In genomic region chr19:843180-843835, GRCh38 we compare ENCODE assay signal across 10 cellular contexts. TPM values are rescaled to one million over a fixed set of nuclear protein-coding genes. Genes with fewer than 3 reads are reported as not detected.
DNase-seq lines count a peak whose midpoint lies in the region; ATAC-seq and TF ChIP-seq lines count a peak whose summit lies in the region.
"Had no signal": no experiment of that assay in that cellular context is flagged by ENCODE, and none has a peak within 500 bp of the region (broad histone marks: within the 10 kb centered on the region; RNA-seq: fewer than 3 reads in every experiment).

No MANE protein-coding gene starts in this region.

- H3K4me3 ChIP-seq in epithelial cell of proximal tubule (ENCODE audit: low read depth, low read length), result peak overlapping the region; percentile 11

- peaks cover 20% of the 10 kb centered on the region for H3K4me1 Mint-ChIP-seq in osteocyte (ENCODE audit: unreplicated experiment)
- H3K4me1 Mint-ChIP-seq in T-helper 17 cell, result peaks cover 5% of the 10 kb centered on the region
- no peaks in the 10 kb centered on the region for H3K4me1 Mint-ChIP-seq in activated T-helper 2 cell treated with anti-CD3 and anti-CD28 coated beads, Interferon-gamma antibody, Interleukin-2, Interleukin-4, amounts not matched to agents 10 μg/mL and 5 μg/mL and 100 μg/mL, durations not matched to agents 14 hours and 24 hours and 36 hours (ENCODE audit: low read depth)

- no peak for ATAC-seq in T-helper 17 cell
- ATAC-seq in GM18520 (IDR thresholded peaks at IDR 0.05; ENCODE audit: unreplicated experiment), result no peak

- no peaks in the 10 kb centered on the region for H3K36me3 Mint-ChIP-seq in osteocyte (ENCODE audit: unreplicated experiment)
- H3K36me3 Mint-ChIP-seq in T-helper 17 cell (ENCODE audit: low read depth), result peaks cover 3% of the 10 kb centered on the region
- H3K36me3 Mint-ChIP-seq in activated T-helper 2 cell treated with anti-CD3 and anti-CD28 coated beads, Interferon-gamma antibody, Interleukin-2, Interleukin-4, amounts not matched to agents 10 μg/mL and 5 μg/mL and 100 μg/mL, durations not matched to agents 14 hours and 24 hours and 36 hours (ENCODE audit: low read depth), result no peaks in the 10 kb centered on the region

- H3K9me3 ChIP-seq in T-helper 17 cell (ENCODE audit: control insufficient read depth, low read length, poor library complexity, severe bottlenecking), result no peaks in the 10 kb centered on the region

- TF ChIP-seq CTCF in epithelial cell of proximal tubule (conservative IDR thresholded peaks at IDR 0.05; ENCODE audit: low read depth, low read length), result no peak
- no peak for TF ChIP-seq CTCF in osteocyte (IDR thresholded peaks at IDR 0.05)

- H3K27ac Mint-ChIP-seq in osteocyte (ENCODE audit: unreplicated experiment) (no peak overlapping the region), T-helper 17 cell (no peak overlapping the region)
- no peak overlapping the region for H3K27ac Mint-ChIP-seq in activated T-helper 2 cell treated with anti-CD3 and anti-CD28 coated beads, Interferon-gamma antibody, Interleukin-2, Interleukin-4, amounts not matched to agents 10 μg/mL and 5 μg/mL and 100 μg/mL, durations not matched to agents 14 hours and 24 hours and 36 hours
- H3K27ac Mint-ChIP-seq: memory B cell had no signal

- intact Hi-C loops in activated T-helper 2 cell treated with anti-CD3 and anti-CD28 coated beads, Interferon-gamma antibody, Interleukin-2, Interleukin-4, amounts not matched to agents 10 μg/mL and 5 μg/mL and 100 μg/mL, durations not matched to agents 14 hours and 24 hours and 36 hours (cut with micrococcal nuclease), result no loop called here

- H3K9me3 Mint-ChIP-seq in osteocyte (ENCODE audit: unreplicated experiment), result no peaks in the 10 kb centered on the region
- no peaks in the 10 kb centered on the region for H3K9me3 Mint-ChIP-seq in activated T-helper 2 cell treated with anti-CD3 and anti-CD28 coated beads, Interferon-gamma antibody, Interleukin-2, Interleukin-4, amounts not matched to agents 10 μg/mL and 5 μg/mL and 100 μg/mL, durations not matched to agents 14 hours and 24 hours and 36 hours

- no peak overlapping the region for H3K4me3 Mint-ChIP-seq in osteocyte (ENCODE audit: unreplicated experiment)
- H3K4me3 Mint-ChIP-seq in T-helper 17 cell, result no peak overlapping the region
- no peak overlapping the region for H3K4me3 Mint-ChIP-seq in activated T-helper 2 cell treated with anti-CD3 and anti-CD28 coated beads, Interferon-gamma antibody, Interleukin-2, Interleukin-4, amounts not matched to agents 10 μg/mL and 5 μg/mL and 100 μg/mL, durations not matched to agents 14 hours and 24 hours and 36 hours (ENCODE audit: low read depth)
- H3K4me3 Mint-ChIP-seq: memory B cell had no signal

- H3K27me3 Mint-ChIP-seq in osteocyte (ENCODE audit: unreplicated experiment), result peaks cover 3% of the 10 kb centered on the region
- H3K27me3 Mint-ChIP-seq in T-helper 17 cell, result peaks cover 29% of the 10 kb centered on the region
- H3K27me3 Mint-ChIP-seq in activated T-helper 2 cell treated with anti-CD3 and anti-CD28 coated beads, Interferon-gamma antibody, Interleukin-2, Interleukin-4, amounts not matched to agents 10 μg/mL and 5 μg/mL and 100 μg/mL, durations not matched to agents 14 hours and 24 hours and 36 hours (ENCODE audit: low read depth), result peaks cover 16% of the 10 kb centered on the region

- peak; percentile 67 for DNase-seq in D341Med (ENCODE audit: low spot score)
- peak; percentile 51 for DNase-seq in NCI-H2227 (lab: John Stamatoyannopoulos, UW; ENCODE audit: unreplicated experiment)
- no peak for DNase-seq in epithelial cell of proximal tubule (ENCODE audit: low read depth)
- DNase-seq in osteocyte (ENCODE audit: extremely low spot score, unreplicated experiment), result peak; percentile 83
- DNase-seq in activated CD4-positive, CD25-positive, alpha-beta regulatory T cell treated with anti-CD3 and anti-CD28 coated beads, Interleukin-2, amount 50 U/mL, for 72 hours, result no peak
- no peak for DNase-seq in T-helper 17 cell
- no peak for DNase-seq in activated T-helper 2 cell treated with anti-CD3 and anti-CD28 coated beads, Interferon-gamma antibody, Interleukin-2, Interleukin-4, amounts not matched to agents 10 μg/mL and 5 μg/mL and 100 μg/mL, durations not matched to agents 14 hours and 24 hours and 36 hours (ENCODE audit: low spot score)

RNA-seq across cellular contexts. Expression of gene PRTN3, which starts 2.5 kb away (rescaled TPM):
- total RNA-seq in epithelial cell of proximal tubule (not detected in 2 replicates), osteocyte (not detected in 2 replicates), T-helper 17 cell (not detected)
- total RNA-seq in activated T-helper 2 cell treated with anti-CD3 and anti-CD28 coated beads, Interferon-gamma antibody, Interleukin-2, Interleukin-4, amounts not matched to agents 10 μg/mL and 5 μg/mL and 100 μg/mL, durations not matched to agents 14 hours and 24 hours and 36 hours, result not detected in 2 replicates

RNA-seq across cellular contexts. Expression of gene ELANE, which starts 8.8 kb away (rescaled TPM):
- total RNA-seq in epithelial cell of proximal tubule (not detected in 2 replicates), osteocyte (1.1 and 1.2 TPM in 2 replicates), T-helper 17 cell (not detected)
- total RNA-seq in activated T-helper 2 cell treated with anti-CD3 and anti-CD28 coated beads, Interferon-gamma antibody, Interleukin-2, Interleukin-4, amounts not matched to agents 10 μg/mL and 5 μg/mL and 100 μg/mL, durations not matched to agents 14 hours and 24 hours and 36 hours, result not detected in 2 replicates
- total RNA-seq: NCI-H460 had no signal

RNA-seq across cellular contexts. Expression of gene AZU1, which starts 15.7 kb away (rescaled TPM):
- total RNA-seq in epithelial cell of proximal tubule (not detected in 2 replicates), osteocyte (0.91 and 1.0 TPM in 2 replicates), T-helper 17 cell (1 to 10 TPM in 1 of 2 donors, under 1 TPM in 1; 0.90 to 1.2 TPM)
- not detected in 2 replicates for total RNA-seq in activated T-helper 2 cell treated with anti-CD3 and anti-CD28 coated beads, Interferon-gamma antibody, Interleukin-2, Interleukin-4, amounts not matched to agents 10 μg/mL and 5 μg/mL and 100 μg/mL, durations not matched to agents 14 hours and 24 hours and 36 hours

RNA-seq across cellular contexts. Expression of gene CFD, which starts 16.2 kb away (rescaled TPM):
- 3.2 and 5.2 TPM in 2 replicates for total RNA-seq in epithelial cell of proximal tubule
- total RNA-seq in osteocyte, result 162 and 179 TPM in 2 replicates
- total RNA-seq in T-helper 17 cell, result 1 to 10 TPM; 1.9 to 5.3 TPM
- total RNA-seq in activated T-helper 2 cell treated with anti-CD3 and anti-CD28 coated beads, Interferon-gamma antibody, Interleukin-2, Interleukin-4, amounts not matched to agents 10 μg/mL and 5 μg/mL and 100 μg/mL, durations not matched to agents 14 hours and 24 hours and 36 hours, result 0.94 and 1.8 TPM in 2 replicates

RNA-seq across cellular contexts. Expression of gene PLPPR3, which starts 21.6 kb away (rescaled TPM):
- total RNA-seq in epithelial cell of proximal tubule (0.07 and 0.75 TPM in 2 replicates), osteocyte (18.2 and 19.4 TPM in 2 replicates), T-helper 17 cell (not detected)
- total RNA-seq in activated T-helper 2 cell treated with anti-CD3 and anti-CD28 coated beads, Interferon-gamma antibody, Interleukin-2, Interleukin-4, amounts not matched to agents 10 μg/mL and 5 μg/mL and 100 μg/mL, durations not matched to agents 14 hours and 24 hours and 36 hours, result not detected in 2 replicates

Comparison
In these comparisons a context has a peak if more than half of its experiments do, and no peak if none do; other contexts are left out.
1. DNase-seq: peak in D341Med (single experiment), NCI-H2227 (single experiment) and osteocyte (single experiment); none in epithelial cell of proximal tubule (single experiment), activated CD4-positive, CD25-positive, alpha-beta regulatory T cell treated with anti-CD3 and anti-CD28 coated beads, Interleukin-2, amount 50 U/mL, for 72 hours (single experiment), T-helper 17 cell (0 of 3) and activated T-helper 2 cell treated with anti-CD3 and anti-CD28 coated beads, Interferon-gamma antibody, Interleukin-2, Interleukin-4, amounts not matched to agents 10 μg/mL and 5 μg/mL and 100 μg/mL, durations not matched to agents 14 hours and 24 hours and 36 hours (single experiment).